In the genomic region with DNA sequence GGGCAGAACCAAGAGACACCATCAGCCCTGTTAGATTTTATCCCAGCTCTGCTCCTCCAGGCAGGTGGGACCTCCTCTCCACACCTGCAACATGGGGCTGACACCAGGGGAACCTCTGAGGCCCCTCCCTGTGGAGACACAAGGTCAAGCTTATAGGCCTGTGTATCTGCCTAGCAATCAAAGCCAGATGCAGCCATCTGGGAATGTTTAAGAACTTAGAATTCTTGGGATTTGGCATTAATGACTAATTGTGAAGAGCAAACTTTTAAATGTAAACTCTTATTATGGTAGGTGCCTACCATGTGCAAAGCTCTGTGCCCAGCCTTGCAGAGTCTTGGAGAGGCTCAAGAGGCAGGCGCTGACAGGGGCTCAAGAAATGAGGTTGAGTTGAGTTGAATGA, we compare ENCODE assay signal across 1 cellular context.
TF ChIP-seq lines count a peak whose summit lies in the region.

No MANE protein-coding gene starts in this region.

TF ChIP-seq in SK-N-SH, 30 proteins besides CTCF, POLR2A, EP300 and RAD21 (continued from another document):
- TF ChIP-seq, protein P1, sequence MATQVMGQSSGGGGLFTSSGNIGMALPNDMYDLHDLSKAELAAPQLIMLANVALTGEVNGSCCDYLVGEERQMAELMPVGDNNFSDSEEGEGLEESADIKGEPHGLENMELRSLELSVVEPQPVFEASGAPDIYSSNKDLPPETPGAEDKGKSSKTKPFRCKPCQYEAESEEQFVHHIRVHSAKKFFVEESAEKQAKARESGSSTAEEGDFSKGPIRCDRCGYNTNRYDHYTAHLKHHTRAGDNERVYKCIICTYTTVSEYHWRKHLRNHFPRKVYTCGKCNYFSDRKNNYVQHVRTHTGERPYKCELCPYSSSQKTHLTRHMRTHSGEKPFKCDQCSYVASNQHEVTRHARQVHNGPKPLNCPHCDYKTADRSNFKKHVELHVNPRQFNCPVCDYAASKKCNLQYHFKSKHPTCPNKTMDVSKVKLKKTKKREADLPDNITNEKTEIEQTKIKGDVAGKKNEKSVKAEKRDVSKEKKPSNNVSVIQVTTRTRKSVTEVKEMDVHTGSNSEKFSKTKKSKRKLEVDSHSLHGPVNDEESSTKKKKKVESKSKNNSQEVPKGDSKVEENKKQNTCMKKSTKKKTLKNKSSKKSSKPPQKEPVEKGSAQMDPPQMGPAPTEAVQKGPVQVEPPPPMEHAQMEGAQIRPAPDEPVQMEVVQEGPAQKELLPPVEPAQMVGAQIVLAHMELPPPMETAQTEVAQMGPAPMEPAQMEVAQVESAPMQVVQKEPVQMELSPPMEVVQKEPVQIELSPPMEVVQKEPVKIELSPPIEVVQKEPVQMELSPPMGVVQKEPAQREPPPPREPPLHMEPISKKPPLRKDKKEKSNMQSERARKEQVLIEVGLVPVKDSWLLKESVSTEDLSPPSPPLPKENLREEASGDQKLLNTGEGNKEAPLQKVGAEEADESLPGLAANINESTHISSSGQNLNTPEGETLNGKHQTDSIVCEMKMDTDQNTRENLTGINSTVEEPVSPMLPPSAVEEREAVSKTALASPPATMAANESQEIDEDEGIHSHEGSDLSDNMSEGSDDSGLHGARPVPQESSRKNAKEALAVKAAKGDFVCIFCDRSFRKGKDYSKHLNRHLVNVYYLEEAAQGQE (IDR thresholded peaks at IDR 0.05; ENCODE audit: low read depth, low read length): no peak
- peak; percentile 62 for TF ChIP-seq TCF12 (IDR thresholded peaks at IDR 0.05)
